In genomic region chr1:3170566-3171453, GRCh38 we compare ENCODE assay signal across 8 cellular contexts.
DNase-seq lines count a peak whose midpoint lies in the region; ATAC-seq and TF ChIP-seq lines count a peak whose summit lies in the region.

No MANE protein-coding gene starts in this region.

- TF ChIP-seq CTCF in HEK293 (tag by site-specific recombination; IDR thresholded peaks at IDR 0.05) (no peak), WERI-Rb-1 (IDR thresholded peaks at IDR 0.05; ENCODE audit: low read depth, low read length) (no peak)

- ATAC-seq in HG03196 (IDR thresholded peaks at IDR 0.05; ENCODE audit: unreplicated experiment) (no peak), HG03039 (IDR thresholded peaks at IDR 0.05; ENCODE audit: unreplicated experiment) (no peak)

- H3K27ac ChIP-seq in HEK293 (ENCODE audit: extremely low read depth, low read depth, low read length) (peak overlapping the region; percentile 61; the same call in 1 of the 2 replicates), WERI-Rb-1 (peak overlapping the region; percentile 54), skin epidermis (peak overlapping the region in 14 of 21 experiments; percentile 2 to 71 (median 52))

- peaks cover 4% of the 10 kb centered on the region for H3K4me1 ChIP-seq in HEK293 (ENCODE audit: control insufficient read depth, insufficient read depth, low read length)

- H3K9me3 ChIP-seq in HEK293 (ENCODE audit: control insufficient read depth, insufficient read depth, low read depth, low read length) (no peaks in the 10 kb centered on the region), WERI-Rb-1 (ENCODE audit: severe bottlenecking) (no peaks in the 10 kb centered on the region)

- POLR2A ChIA-PET in HEK293 (lab: Yijun Ruan, JAX), result no interaction called here

- H3K36me3 ChIP-seq in HEK293 (ENCODE audit: control insufficient read depth in 2 of 2, insufficient read depth in 1 of 2, low read length in 2 of 2), result no peaks in the 10 kb centered on the region; a peak in 1 of 3 replicates
- H3K36me3 ChIP-seq in WERI-Rb-1, result no peaks in the 10 kb centered on the region

- DNase-seq in WERI-Rb-1 (peak; percentile 50), iPS-NIHi11 (ENCODE audit: low spot score) (peak; percentile 75), DMS53 treated with DMSO at 0.1 percent for 48 hours (lab: John Stamatoyannopoulos, UW; ENCODE audit: unreplicated experiment) (no peak)
- DNase-seq in stimulated activated CD4-positive, alpha-beta T cell treated with anti-CD3 and anti-CD28 coated beads, Interleukin-12 subunit alpha, Interleukin-12 subunit beta, amount 100 ng/mL, for 4 hours, result no peak

- H3K27me3 ChIP-seq in WERI-Rb-1 (ENCODE audit: insufficient read depth, low read depth, severe bottlenecking), result no peaks in the 10 kb centered on the region

- CTCF ChIA-PET in HEK293 (lab: Yijun Ruan, JAX), result no interaction called here

- H3K4me3 ChIP-seq in HEK293 (ENCODE audit: low read depth, low read length) (no peak overlapping the region), WERI-Rb-1 (ENCODE audit: low read depth, low read length) (peak overlapping the region; percentile 13), skin epidermis (peak overlapping the region in 2 of 7 experiments; percentile 18 to 31)

TF ChIP-seq in HEK293, 187 proteins besides CTCF, POLR2A, EP300 and RAD21 (continues in another document):
- TF ChIP-seq ZNF292 (tag by site-specific recombination; IDR thresholded peaks at IDR 0.05; ENCODE audit: borderline replicate concordance, low read depth) (no peak), REPIN1 (tag by site-specific recombination; IDR thresholded peaks at IDR 0.05; ENCODE audit: low read depth) (no peak), ZFP3 (tag by site-specific recombination; IDR thresholded peaks at IDR 0.05; ENCODE audit: low read depth) (no peak), ZNF341 (tag by site-specific recombination; IDR thresholded peaks at IDR 0.05; ENCODE audit: low read depth) (peak; percentile 56; the same call in 1 of the 2 replicates), BCL11A (tag by site-specific recombination; IDR thresholded peaks at IDR 0.05; ENCODE audit: low read depth) (no peak), ZFP69B (tag by site-specific recombination; IDR thresholded peaks at IDR 0.05) (0 out of 2 replicates have a peak, but pooled peaks have one; percentile 50), ZIC2 (tag by site-specific recombination; IDR thresholded peaks at IDR 0.05) (no peak), ZNF423 (tag by site-specific recombination; IDR thresholded peaks at IDR 0.05) (0 out of 2 replicates have a peak, but pooled peaks have one; percentile 23), PRDM1 (tag by site-specific recombination; IDR thresholded peaks at IDR 0.05) (no peak), PRDM10 (tag by site-specific recombination; IDR thresholded peaks at IDR 0.05) (no peak), ZNF114 (tag by site-specific recombination; IDR thresholded peaks at IDR 0.05) (no peak), ATF2 (tag by site-specific recombination; IDR thresholded peaks at IDR 0.05; ENCODE audit: low read depth) (no peak), GLIS2 (tag by site-specific recombination; IDR thresholded peaks at IDR 0.05) (0 out of 2 replicates have a peak, but pooled peaks have one; percentile 47), EGR2 (tag by site-specific recombination; IDR thresholded peaks at IDR 0.05; ENCODE audit: low read depth) (peak; percentile 90), ZSCAN18 (tag by site-specific recombination; IDR thresholded peaks at IDR 0.05) (no peak), SCRT2 (tag by site-specific recombination; IDR thresholded peaks at IDR 0.05) (no peak), ZNF362 (tag by site-specific recombination; IDR thresholded peaks at IDR 0.05) (no peak), ZBTB44 (tag by site-specific recombination; IDR thresholded peaks at IDR 0.05) (no peak)

Comparison
In these comparisons a context has a peak if more than half of its experiments do, and no peak if none do; other contexts are left out.
1. DNase-seq: peak in WERI-Rb-1 (single experiment) and iPS-NIHi11 (single experiment); none in stimulated activated CD4-positive, alpha-beta T cell treated with anti-CD3 and anti-CD28 coated beads, Interleukin-12 subunit alpha, Interleukin-12 subunit beta, amount 100 ng/mL, for 4 hours (single experiment) and DMS53 treated with DMSO at 0.1 percent for 48 hours (single experiment).
2. Peak in every context shown above with its lines, with median percentiles within 50 percentile points of each other: H3K27ac ChIP-seq.